In genomic region chrX:51507551-51507950, GRCh38 we compare ENCODE assay signal across 11 cellular contexts.
"Had no signal": no experiment of that assay in that cellular context is flagged by ENCODE, and none has a peak within 500 bp of the region (broad histone marks: within the 10 kb centered on the region; RNA-seq: fewer than 3 reads in every experiment).

No MANE protein-coding gene starts in this region.

- H3K4me1 Mint-ChIP-seq: GM23338, H9 had no signal

- H3K9me3 ChIP-seq: HAP-1 had no signal

- H3K4me3 ChIP-seq: GM23248, GM23338, HAP-1 had no signal

- H3K9me3 Mint-ChIP-seq: GM23338, HFFc6 had no signal

- FAIRE-seq: H1, H54 had no signal

- H3K4me3 Mint-ChIP-seq: GM23338, H9, HFFc6 had no signal

- H3K27ac ChIP-seq: GM23248 had no signal

- H2AFZ ChIP-seq: GM23248, GM23338 had no signal

- H3K36me3 ChIP-seq: HAP-1 had no signal

- H3K9ac ChIP-seq: GM23248 had no signal

- H3K4me1 ChIP-seq: HAP-1 had no signal

- H3K4me2 ChIP-seq: GM23338 had no signal

- ATAC-seq: GM23338, HCT116 had no signal

- DNase-seq: GM23248, GOT3, H7, H9, HCEC 1CT, HFFc6 had no signal

- H3K27ac Mint-ChIP-seq: GM23338, H9, HFFc6 had no signal
